ENCODE assay signal across 1 cellular context in genomic region chr5:140639093-140639821, GRCh38.
A peak's percentile ranks its signal among the peaks of the same experiment; 100 is the strongest.
TF ChIP-seq lines count a peak whose summit lies in the region.

TMCO6 (plus strand) TSS chr5:140639451; CDS start chr5:140639528, 77 bp downstream.

TF ChIP-seq in K562, 482 proteins besides CTCF, POLR2A, EP300 and RAD21 (continued from another document and continues in another):
- TF ChIP-seq STAT5A (IDR thresholded peaks at IDR 0.05; ENCODE audit: borderline replicate concordance, low read length) (peak; percentile 94), MCM3 (IDR thresholded peaks at IDR 0.05) (no peak), ELF1 (tag; IDR thresholded peaks at IDR 0.05) (peak; percentile 55; the same call in 1 of the 2 replicates), KLF6 (CRISPR knock-in tag; IDR thresholded peaks at IDR 0.05; ENCODE audit: borderline replicate concordance) (no peak), WHSC1 (IDR thresholded peaks at IDR 0.05; ENCODE audit: low read length) (no peak), ZNF780A (CRISPR knock-in tag; IDR thresholded peaks at IDR 0.05) (no peak), ZNF324 (CRISPR knock-in tag; IDR thresholded peaks at IDR 0.05) (no peak), GABPB1 (CRISPR knock-in tag; IDR thresholded peaks at IDR 0.05) (peak; percentile 81), MBD2 (IDR thresholded peaks at IDR 0.05; ENCODE audit: borderline replicate concordance, low read depth) (peak; percentile 23; the same call in 1 of the 2 replicates), FOXA1 (IDR thresholded peaks at IDR 0.05; ENCODE audit: borderline replicate concordance) (no peak), ZBED1 (IDR thresholded peaks at IDR 0.05) (no peak), ELK3 (CRISPR knock-in tag; IDR thresholded peaks at IDR 0.05) (no peak), ZBTB5 (IDR thresholded peaks at IDR 0.05) (no peak), KLF1 (tag; IDR thresholded peaks at IDR 0.05) (0 out of 2 replicates have a peak, but pooled peaks have one; percentile 42), TEAD1 (CRISPR knock-in tag; IDR thresholded peaks at IDR 0.05) (peak in 1 of 2 experiments; percentile 10; a peak in 1 of 4 replicates), XRCC5 (IDR thresholded peaks at IDR 0.05; ENCODE audit: low read depth, low read length) (no peak), PCBP1 (IDR thresholded peaks at IDR 0.05; ENCODE audit: low read depth, low read length, poor library complexity, severe bottlenecking) (peak; percentile 59), KDM1A (IDR thresholded peaks at IDR 0.05) (peak in 1 of 2 experiments; percentile 78; a peak in 3 of 4 replicates), ATF6 (CRISPR knock-in tag; IDR thresholded peaks at IDR 0.05) (peak; percentile 26; the same call in 1 of the 2 replicates), E2F4 (CRISPR knock-in tag; IDR thresholded peaks at IDR 0.05; ENCODE audit: low read depth) (peak; percentile 76), SRSF1 (IDR thresholded peaks at IDR 0.05; ENCODE audit: low read depth, low read length) (no peak), PTBP1 (IDR thresholded peaks at IDR 0.05; ENCODE audit: low read depth, low read length) (no peak), PRMT5 (CRISPR knock-in tag; IDR thresholded peaks at IDR 0.05) (no peak), JUN (IDR thresholded peaks at IDR 0.05; ENCODE audit: borderline replicate concordance, low read depth, low read length) (peak; percentile 45; the same call in 1 of the 2 replicates), JUN (CRISPR knock-in tag; IDR thresholded peaks at IDR 0.05; ENCODE audit: borderline replicate concordance) (no peak), SRSF9 (IDR thresholded peaks at IDR 0.05; ENCODE audit: borderline replicate concordance, low read depth, low read length) (no peak), CREB3 (tag; conservative IDR thresholded peaks at IDR 0.05; ENCODE audit: low read depth) (no peak; the same call in 1 of the 2 replicates), ZNF449 (CRISPR knock-in tag; IDR thresholded peaks at IDR 0.05) (no peak), E2F5 (CRISPR knock-in tag; IDR thresholded peaks at IDR 0.05) (0 out of 2 replicates have a peak, but pooled peaks have one; percentile 17), PHF21A (IDR thresholded peaks at IDR 0.05; ENCODE audit: borderline replicate concordance, low read depth) (no peak), ELF4 (CRISPR knock-in tag; IDR thresholded peaks at IDR 0.05) (peak; percentile 16; the same call in 1 of the 2 replicates), HDGF (IDR thresholded peaks at IDR 0.05) (no peak), PATZ1 (CRISPR knock-in tag; IDR thresholded peaks at IDR 0.05; ENCODE audit: borderline replicate concordance) (no peak), GTF3C2 (IDR thresholded peaks at IDR 0.05; ENCODE audit: borderline replicate concordance, extremely low read depth, insufficient read length) (no peak), SMAD2 (IDR thresholded peaks at IDR 0.05; ENCODE audit: low read depth, low read length) (no peak), BHLHE40 (IDR thresholded peaks at IDR 0.05; ENCODE audit: low read length) (no peak; the same call in 1 of the 2 replicates)
